ENCODE assay signal across 17 cellular contexts in the genomic region with DNA sequence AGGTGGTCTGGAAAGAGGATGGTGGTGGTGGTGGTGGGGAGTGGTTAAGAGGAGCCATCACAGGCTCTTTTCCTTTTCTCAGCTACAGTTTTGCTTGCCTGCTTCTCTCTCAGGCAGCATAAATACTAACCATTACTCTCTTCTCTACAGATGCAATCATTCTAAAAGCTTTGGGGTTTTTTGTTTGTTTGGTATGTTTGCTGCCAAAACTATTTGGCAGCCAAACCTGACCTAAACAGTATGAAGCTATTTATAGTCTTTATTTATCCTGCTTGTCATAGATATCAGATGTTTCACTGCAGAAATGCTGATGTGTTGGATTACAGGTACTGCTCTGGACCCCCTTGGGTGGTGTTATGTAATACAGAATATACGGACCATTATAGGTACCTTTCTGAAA. TPM values are rescaled to one million over a fixed set of nuclear protein-coding genes. Genes with fewer than 3 reads are reported as not detected.
"Had no signal": no experiment of that assay in that cellular context is flagged by ENCODE, and none has a peak within 500 bp of the region (broad histone marks: within the 10 kb centered on the region; RNA-seq: fewer than 3 reads in every experiment).

No MANE protein-coding gene starts in this region.

- DNase-seq: activated CD4-positive, alpha-beta memory T cell treated with anti-CD3 and anti-CD28 coated beads, Interleukin-2, amount 10 ng/mL, durations not matched to agents 7 days and 5 days; activated naive CD4-positive, alpha-beta T cell treated with anti-CD3 and anti-CD28 coated beads, Interleukin-2, amount 50 U/mL, for 16 hours; activated T-cell treated with anti-CD3 and anti-CD28 coated beads, Interleukin-2, amount 50 U/mL, for 24 hours; hypothalamus; kidney; left lung; mammary epithelial cell; naive B cell; pancreas; stimulated activated CD4-positive, alpha-beta T cell treated with anti-CD3 and anti-CD28 coated beads, Interleukin-2, amount 100 ng/mL, for 48 hours; stimulated activated naive CD4-positive, alpha-beta T cell; tibial artery had no signal

- H3K27ac ChIP-seq: cardiac muscle cell, epithelial cell of prostate, left lung, pancreas, tibial artery had no signal

- H3K9me3 ChIP-seq: left lung, pancreas, tibial artery had no signal

- H3K36me3 ChIP-seq: cardiac muscle cell, left lung, pancreas, tibial artery had no signal

- H3K4me3 ChIP-seq: cardiac muscle cell, left lung, pancreas, tibial artery had no signal

RNA-seq across cellular contexts. Expression of a gene that starts 15.3 kb away (rescaled TPM):
- total RNA-seq: cardiac muscle cell, dermis microvascular lymphatic vessel endothelial cell, left lung, mammary epithelial cell, renal cortical epithelial cell, subcutaneous adipose tissue had no signal
- polyA plus RNA-seq: cardiac muscle cell, mammary epithelial cell had no signal

RNA-seq across cellular contexts. Expression of a gene that starts 52.4 kb away (rescaled TPM):
- total RNA-seq: activated CD4-positive, alpha-beta memory T cell treated with anti-CD3 and anti-CD28 coated beads, Interleukin-2, amount 10 ng/mL, durations not matched to agents 7 days and 5 days; dermis microvascular lymphatic vessel endothelial cell; mammary epithelial cell had no signal
